1 cellular context compared by ENCODE assay signal in genomic region chr2:55618649-55619055, GRCh38.
TF ChIP-seq lines count a peak whose summit lies in the region.

No MANE protein-coding gene starts in this region.

TF ChIP-seq in GM12878, 131 proteins besides CTCF, POLR2A, EP300 and RAD21 (continued from another document and continues in another):
- no peak for TF ChIP-seq ZNF687 (IDR thresholded peaks at IDR 0.05)
- TF ChIP-seq USF2 (IDR thresholded peaks at IDR 0.05; ENCODE audit: borderline replicate concordance, low read depth, low read length), result no peak
- no peak for TF ChIP-seq MEF2B (IDR thresholded peaks at IDR 0.05; ENCODE audit: partially characterized antibody, poor library complexity, severe bottlenecking)
- TF ChIP-seq, protein P1, sequence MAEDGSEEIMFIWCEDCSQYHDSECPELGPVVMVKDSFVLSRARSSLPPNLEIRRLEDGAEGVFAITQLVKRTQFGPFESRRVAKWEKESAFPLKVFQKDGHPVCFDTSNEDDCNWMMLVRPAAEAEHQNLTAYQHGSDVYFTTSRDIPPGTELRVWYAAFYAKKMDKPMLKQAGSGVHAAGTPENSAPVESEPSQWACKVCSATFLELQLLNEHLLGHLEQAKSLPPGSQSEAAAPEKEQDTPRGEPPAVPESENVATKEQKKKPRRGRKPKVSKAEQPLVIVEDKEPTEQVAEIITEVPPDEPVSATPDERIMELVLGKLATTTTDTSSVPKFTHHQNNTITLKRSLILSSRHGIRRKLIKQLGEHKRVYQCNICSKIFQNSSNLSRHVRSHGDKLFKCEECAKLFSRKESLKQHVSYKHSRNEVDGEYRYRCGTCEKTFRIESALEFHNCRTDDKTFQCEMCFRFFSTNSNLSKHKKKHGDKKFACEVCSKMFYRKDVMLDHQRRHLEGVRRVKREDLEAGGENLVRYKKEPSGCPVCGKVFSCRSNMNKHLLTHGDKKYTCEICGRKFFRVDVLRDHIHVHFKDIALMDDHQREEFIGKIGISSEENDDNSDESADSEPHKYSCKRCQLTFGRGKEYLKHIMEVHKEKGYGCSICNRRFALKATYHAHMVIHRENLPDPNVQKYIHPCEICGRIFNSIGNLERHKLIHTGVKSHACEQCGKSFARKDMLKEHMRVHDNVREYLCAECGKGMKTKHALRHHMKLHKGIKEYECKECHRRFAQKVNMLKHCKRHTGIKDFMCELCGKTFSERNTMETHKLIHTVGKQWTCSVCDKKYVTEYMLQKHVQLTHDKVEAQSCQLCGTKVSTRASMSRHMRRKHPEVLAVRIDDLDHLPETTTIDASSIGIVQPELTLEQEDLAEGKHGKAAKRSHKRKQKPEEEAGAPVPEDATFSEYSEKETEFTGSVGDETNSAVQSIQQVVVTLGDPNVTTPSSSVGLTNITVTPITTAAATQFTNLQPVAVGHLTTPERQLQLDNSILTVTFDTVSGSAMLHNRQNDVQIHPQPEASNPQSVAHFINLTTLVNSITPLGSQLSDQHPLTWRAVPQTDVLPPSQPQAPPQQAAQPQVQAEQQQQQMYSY (CRISPR knock-in tag; IDR thresholded peaks at IDR 0.05), result no peak
- no peak for TF ChIP-seq BCLAF1 (IDR thresholded peaks at IDR 0.05)
- TF ChIP-seq, protein P2, sequence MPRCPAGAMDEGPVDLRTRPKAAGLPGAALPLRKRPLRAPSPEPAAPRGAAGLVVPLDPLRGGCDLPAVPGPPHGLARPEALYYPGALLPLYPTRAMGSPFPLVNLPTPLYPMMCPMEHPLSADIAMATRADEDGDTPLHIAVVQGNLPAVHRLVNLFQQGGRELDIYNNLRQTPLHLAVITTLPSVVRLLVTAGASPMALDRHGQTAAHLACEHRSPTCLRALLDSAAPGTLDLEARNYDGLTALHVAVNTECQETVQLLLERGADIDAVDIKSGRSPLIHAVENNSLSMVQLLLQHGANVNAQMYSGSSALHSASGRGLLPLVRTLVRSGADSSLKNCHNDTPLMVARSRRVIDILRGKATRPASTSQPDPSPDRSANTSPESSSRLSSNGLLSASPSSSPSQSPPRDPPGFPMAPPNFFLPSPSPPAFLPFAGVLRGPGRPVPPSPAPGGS (IDR thresholded peaks at IDR 0.05; ENCODE audit: borderline replicate concordance, insufficient read depth, low read depth, low read length, poor library complexity, severe bottlenecking), result no peak
- TF ChIP-seq SUZ12 (IDR thresholded peaks at IDR 0.05; ENCODE audit: unreplicated experiment), result no peak
- TF ChIP-seq, protein P3, sequence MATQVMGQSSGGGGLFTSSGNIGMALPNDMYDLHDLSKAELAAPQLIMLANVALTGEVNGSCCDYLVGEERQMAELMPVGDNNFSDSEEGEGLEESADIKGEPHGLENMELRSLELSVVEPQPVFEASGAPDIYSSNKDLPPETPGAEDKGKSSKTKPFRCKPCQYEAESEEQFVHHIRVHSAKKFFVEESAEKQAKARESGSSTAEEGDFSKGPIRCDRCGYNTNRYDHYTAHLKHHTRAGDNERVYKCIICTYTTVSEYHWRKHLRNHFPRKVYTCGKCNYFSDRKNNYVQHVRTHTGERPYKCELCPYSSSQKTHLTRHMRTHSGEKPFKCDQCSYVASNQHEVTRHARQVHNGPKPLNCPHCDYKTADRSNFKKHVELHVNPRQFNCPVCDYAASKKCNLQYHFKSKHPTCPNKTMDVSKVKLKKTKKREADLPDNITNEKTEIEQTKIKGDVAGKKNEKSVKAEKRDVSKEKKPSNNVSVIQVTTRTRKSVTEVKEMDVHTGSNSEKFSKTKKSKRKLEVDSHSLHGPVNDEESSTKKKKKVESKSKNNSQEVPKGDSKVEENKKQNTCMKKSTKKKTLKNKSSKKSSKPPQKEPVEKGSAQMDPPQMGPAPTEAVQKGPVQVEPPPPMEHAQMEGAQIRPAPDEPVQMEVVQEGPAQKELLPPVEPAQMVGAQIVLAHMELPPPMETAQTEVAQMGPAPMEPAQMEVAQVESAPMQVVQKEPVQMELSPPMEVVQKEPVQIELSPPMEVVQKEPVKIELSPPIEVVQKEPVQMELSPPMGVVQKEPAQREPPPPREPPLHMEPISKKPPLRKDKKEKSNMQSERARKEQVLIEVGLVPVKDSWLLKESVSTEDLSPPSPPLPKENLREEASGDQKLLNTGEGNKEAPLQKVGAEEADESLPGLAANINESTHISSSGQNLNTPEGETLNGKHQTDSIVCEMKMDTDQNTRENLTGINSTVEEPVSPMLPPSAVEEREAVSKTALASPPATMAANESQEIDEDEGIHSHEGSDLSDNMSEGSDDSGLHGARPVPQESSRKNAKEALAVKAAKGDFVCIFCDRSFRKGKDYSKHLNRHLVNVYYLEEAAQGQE (IDR thresholded peaks at IDR 0.05; ENCODE audit: low read depth, low read length), result no peak
- TF ChIP-seq ZSCAN29 (IDR thresholded peaks at IDR 0.05), result no peak
- no peak for TF ChIP-seq PML (IDR thresholded peaks at IDR 0.05; ENCODE audit: low read length)
- peak; percentile 64; the same call in 1 of the 2 replicates for TF ChIP-seq MLLT1 (IDR thresholded peaks at IDR 0.05)
- no peak for TF ChIP-seq ATF3 (IDR thresholded peaks at IDR 0.05; ENCODE audit: borderline replicate concordance, extremely low read depth, low read depth, low read length)
- TF ChIP-seq RFX5 (IDR thresholded peaks at IDR 0.05; ENCODE audit: low read depth, low read length), result no peak
- TF ChIP-seq IKZF2 (IDR thresholded peaks at IDR 0.05), result no peak
- TF ChIP-seq, protein P4, sequence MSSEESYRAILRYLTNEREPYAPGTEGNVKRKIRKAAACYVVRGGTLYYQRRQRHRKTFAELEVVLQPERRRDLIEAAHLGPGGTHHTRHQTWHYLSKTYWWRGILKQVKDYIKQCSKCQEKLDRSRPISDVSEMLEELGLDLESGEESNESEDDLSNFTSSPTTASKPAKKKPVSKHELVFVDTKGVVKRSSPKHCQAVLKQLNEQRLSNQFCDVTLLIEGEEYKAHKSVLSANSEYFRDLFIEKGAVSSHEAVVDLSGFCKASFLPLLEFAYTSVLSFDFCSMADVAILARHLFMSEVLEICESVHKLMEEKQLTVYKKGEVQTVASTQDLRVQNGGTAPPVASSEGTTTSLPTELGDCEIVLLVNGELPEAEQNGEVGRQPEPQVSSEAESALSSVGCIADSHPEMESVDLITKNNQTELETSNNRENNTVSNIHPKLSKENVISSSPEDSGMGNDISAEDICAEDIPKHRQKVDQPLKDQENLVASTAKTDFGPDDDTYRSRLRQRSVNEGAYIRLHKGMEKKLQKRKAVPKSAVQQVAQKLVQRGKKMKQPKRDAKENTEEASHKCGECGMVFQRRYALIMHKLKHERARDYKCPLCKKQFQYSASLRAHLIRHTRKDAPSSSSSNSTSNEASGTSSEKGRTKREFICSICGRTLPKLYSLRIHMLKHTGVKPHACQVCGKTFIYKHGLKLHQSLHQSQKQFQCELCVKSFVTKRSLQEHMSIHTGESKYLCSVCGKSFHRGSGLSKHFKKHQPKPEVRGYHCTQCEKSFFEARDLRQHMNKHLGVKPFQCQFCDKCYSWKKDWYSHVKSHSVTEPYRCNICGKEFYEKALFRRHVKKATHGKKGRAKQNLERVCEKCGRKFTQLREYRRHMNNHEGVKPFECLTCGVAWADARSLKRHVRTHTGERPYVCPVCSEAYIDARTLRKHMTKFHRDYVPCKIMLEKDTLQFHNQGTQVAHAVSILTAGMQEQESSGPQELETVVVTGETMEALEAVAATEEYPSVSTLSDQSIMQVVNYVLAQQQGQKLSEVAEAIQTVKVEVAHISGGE (CRISPR knock-in tag; IDR thresholded peaks at IDR 0.05), result no peak
- TF ChIP-seq IRF5 (IDR thresholded peaks at IDR 0.05; ENCODE audit: borderline replicate concordance), result no peak
- TF ChIP-seq SIN3A (IDR thresholded peaks at IDR 0.05; ENCODE audit: low read depth, low read length), result peak; percentile 93
- peak; percentile 16; the same call in 1 of the 2 replicates for TF ChIP-seq ATF7 (IDR thresholded peaks at IDR 0.05; ENCODE audit: low read depth)
- TF ChIP-seq SREBF2 (IDR thresholded peaks at IDR 0.05; ENCODE audit: low read length), result no peak
- TF ChIP-seq ZNF384 (IDR thresholded peaks at IDR 0.05; ENCODE audit: borderline replicate concordance, low read depth, low read length), result no peak
- no peak for TF ChIP-seq ZNF217 (IDR thresholded peaks at IDR 0.05)
- TF ChIP-seq ATF2 (IDR thresholded peaks at IDR 0.05; ENCODE audit: low read length), result no peak
- TF ChIP-seq SRF (IDR thresholded peaks at IDR 0.05; ENCODE audit: low read depth in 2 of 2, low read length in 2 of 2), result peak in 1 of 2 experiments; percentile 62; a peak in 1 of 4 replicates
- no peak for TF ChIP-seq CEBPB (IDR thresholded peaks at IDR 0.05; ENCODE audit: borderline replicate concordance in 1 of 2, low read depth in 2 of 2, low read length in 2 of 2)
